22 cellular contexts compared by ENCODE assay signal in the genomic region with DNA sequence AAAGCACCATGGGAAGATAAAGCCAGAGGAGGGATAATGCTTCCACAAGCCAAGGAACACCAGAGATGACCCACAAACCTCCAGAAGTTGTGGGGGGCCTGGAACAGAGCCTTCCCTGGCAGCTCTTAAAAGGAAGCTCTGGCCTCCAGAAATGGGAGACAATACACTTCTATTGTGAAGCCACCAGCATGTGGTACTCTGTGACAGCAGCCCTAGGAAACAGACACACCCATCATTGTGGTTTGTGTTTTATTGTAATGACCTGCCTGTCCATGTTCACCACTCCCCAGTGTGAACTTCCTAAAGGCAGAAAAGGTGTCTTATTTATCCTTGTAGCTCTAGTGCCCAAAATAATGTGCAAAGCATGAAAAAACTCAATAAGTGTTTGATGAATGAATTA.
DNase-seq lines count a peak whose midpoint lies in the region; ATAC-seq and TF ChIP-seq lines count a peak whose summit lies in the region.
"Had no signal": no experiment of that assay in that cellular context is flagged by ENCODE, and none has a peak within 500 bp of the region (broad histone marks: within the 10 kb centered on the region; RNA-seq: fewer than 3 reads in every experiment).

No MANE protein-coding gene starts in this region.

- no TSS peak for BruUV-seq in PC-3 (replicated peaks; lab: Mats Ljungman, UMichigan)

- H2BK15ac ChIP-seq in mesendoderm (replicated peaks; ENCODE audit: low read depth) = no peak overlapping the region

- intact Hi-C loops in CD4-positive, alpha-beta memory T cell (cut with micrococcal nuclease) = no loop called here
- intact Hi-C loops in PC-3 (cut with micrococcal nuclease) = no loop called here

- no peaks in the 10 kb centered on the region for H3K36me3 Mint-ChIP-seq in CD4-positive, alpha-beta memory T cell

- no peaks in the 10 kb centered on the region for H3K9me3 ChIP-seq in CD4-positive, alpha-beta memory T cell (ENCODE audit: control insufficient read depth in 1 of 2, low read length in 2 of 2)
- H3K9me3 ChIP-seq in PC-3 (ENCODE audit: low read length) = no peaks in the 10 kb centered on the region
- H3K9me3 ChIP-seq: BE2C, MG63 had no signal

- peak; percentile 38; the same call in 1 of the 2 replicates for ATAC-seq in PC-3
- no peak for ATAC-seq in GM18868 (IDR thresholded peaks at IDR 0.05; ENCODE audit: unreplicated experiment)

- no peaks in the 10 kb centered on the region for H3F3A ChIP-seq in PC-3 (ENCODE audit: low read length, unreplicated experiment)

- no peaks in the 10 kb centered on the region for H4K20me1 ChIP-seq in PC-3 (ENCODE audit: low read length)

- CTCF ChIA-PET in CD4-positive, alpha-beta memory T cell (lab: Charles Lee; ENCODE audit: partially characterized antibody) = no interaction called here
- CTCF ChIA-PET in PC-3 (lab: Charles Lee) = no interaction called here

- H3K27ac Mint-ChIP-seq in CD4-positive, alpha-beta memory T cell = peak overlapping the region in 1 of 7 donors; percentile 72
- H3K27ac Mint-ChIP-seq: HFFc6 had no signal

- H3K4me2 ChIP-seq in PC-3 (ENCODE audit: low read length) = no peak overlapping the region
- H3K4me2 ChIP-seq in mesendoderm (ENCODE audit: low read length) = no peak overlapping the region
- H3K4me2 ChIP-seq: KMS-11 had no signal

- no peaks in the 10 kb centered on the region for H3K79me1 ChIP-seq in mesendoderm (ENCODE audit: low read length)

- no peak overlapping the region for H2AFZ ChIP-seq in PC-3 (ENCODE audit: low read length)

- H3K36me3 ChIP-seq in CD4-positive, alpha-beta memory T cell (ENCODE audit: insufficient read depth, low read length) = no peaks in the 10 kb centered on the region
- H3K36me3 ChIP-seq in PC-3 (ENCODE audit: low read depth, low read length) (no peaks in the 10 kb centered on the region), mesendoderm (ENCODE audit: control insufficient read depth, insufficient read depth, low read length) (no peaks in the 10 kb centered on the region)
- H3K36me3 ChIP-seq: BE2C, MG63 had no signal

- H3K4me1 ChIP-seq in CD4-positive, alpha-beta memory T cell (ENCODE audit: insufficient read depth, low read length) = peaks cover 26% of the 10 kb centered on the region
- peaks cover 8% of the 10 kb centered on the region; the same call in 1 of the 2 replicates for H3K4me1 ChIP-seq in PC-3 (ENCODE audit: insufficient read depth, low read length)
- H3K4me1 ChIP-seq in mesendoderm (ENCODE audit: control insufficient read depth, low read depth, low read length) = no peaks in the 10 kb centered on the region
- H3K4me1 ChIP-seq: BE2C had no signal

- no peak overlapping the region for H3K18ac ChIP-seq in mesendoderm (ENCODE audit: low read length)

- H3K27ac ChIP-seq in CD4-positive, alpha-beta memory T cell (ENCODE audit: low read depth, low read length) = no peak overlapping the region
- H3K27ac ChIP-seq in PC-3 (ENCODE audit: low read length) (no peak overlapping the region), mesendoderm (ENCODE audit: low read depth, low read length) (no peak overlapping the region)
- H3K27ac ChIP-seq: KMS-11 had no signal

- peaks cover 0 to 8% (median 4%) of the 10 kb centered on the region in 4 donors for H3K4me1 Mint-ChIP-seq in CD4-positive, alpha-beta memory T cell

- H3K9me2 ChIP-seq in PC-3 (replicated peaks; ENCODE audit: low read length) = no peaks in the 10 kb centered on the region

- POLR2A ChIA-PET in CD4-positive, alpha-beta memory T cell (lab: Charles Lee; ENCODE audit: partially characterized antibody) = interaction anchor here (1.5 kb wide), 1 partner anchor 14 kb away, joined by 5 read pairs; no protein-coding TSS in a partner anchor
- POLR2A ChIA-PET in PC-3 (lab: Charles Lee; ENCODE audit: unreplicated experiment) = no interaction called here

- no peak for TF ChIP-seq CTCF in PC-3 (conservative IDR thresholded peaks at IDR 0.05; ENCODE audit: low read depth, low read length)

- no peak overlapping the region for H2BK5ac ChIP-seq in mesendoderm (ENCODE audit: low read length)

- H3K23ac ChIP-seq in mesendoderm (ENCODE audit: low read length) = no peak overlapping the region

- H4K5ac ChIP-seq in mesendoderm (ENCODE audit: low read length) = no peak overlapping the region

- peaks cover 0 to 6% (median 0%) of the 10 kb centered on the region in 8 donors for H3K9me3 Mint-ChIP-seq in CD4-positive, alpha-beta memory T cell
- H3K9me3 Mint-ChIP-seq: HFFc6 had no signal

- H2AK5ac ChIP-seq in mesendoderm (ENCODE audit: low read length) = no peak overlapping the region

- no peak overlapping the region for H4K8ac ChIP-seq in mesendoderm (ENCODE audit: low read depth, low read length)

- no peak overlapping the region for H3K56ac ChIP-seq in mesendoderm (ENCODE audit: low read length)

- DNase-seq in NCI-H146 (lab: John Stamatoyannopoulos, UW) = peak; percentile 38
- no peak for DNase-seq in NCI-H146 treated with DMSO at 0.1 percent for 48 hours (lab: John Stamatoyannopoulos, UW; ENCODE audit: unreplicated experiment)
- peak in 3 of 5 donors; percentile 16 to 22 (median 19) for DNase-seq in CD4-positive, alpha-beta memory T cell
- peak; percentile 15 for DNase-seq in PC-3
- peak; percentile 58 for DNase-seq in medulla oblongata (ENCODE audit: extremely low spot score)
- DNase-seq in stimulated activated CD4-positive, alpha-beta T cell treated with anti-CD3 and anti-CD28 coated beads, Interleukin-1b, Interleukin-23, amount 100 ng/mL, for 48 hours = no peak
- no peak for DNase-seq in mesendoderm
- DNase-seq: 8988T; BE2C; DMS 273 treated with DMSO at 0.1 percent for 48 hours; EL; HFFc6; MG63; NCI-H1092; NCI-H1694; NCI-H226; NCI-H524 treated with DMSO at 0.1 percent for 48 hours; NK-92 treated with Interleukin-12 subunit alpha and Interleukin-12 subunit beta, amount 100 ng/mL, for 24 hours; RPMI8226; SIG-M5 had no signal

- no peak overlapping the region for H3K4ac ChIP-seq in mesendoderm (ENCODE audit: low read depth, low read length)

- H2BK120ac ChIP-seq in mesendoderm (ENCODE audit: low read depth, low read length) = no peak overlapping the region

- no peak overlapping the region for H3K4me3 Mint-ChIP-seq in CD4-positive, alpha-beta memory T cell
- H3K4me3 Mint-ChIP-seq: HFFc6 had no signal

- H3K4me3 ChIP-seq in CD4-positive, alpha-beta memory T cell (ENCODE audit: low read length in 2 of 2) = no peak overlapping the region
- no peak overlapping the region for H3K4me3 ChIP-seq in PC-3 (ENCODE audit: low read length)
- H3K4me3 ChIP-seq in mesendoderm (ENCODE audit: low read length) = no peak overlapping the region
- H3K4me3 ChIP-seq: MG63 had no signal

- H3K9ac ChIP-seq in PC-3 (ENCODE audit: low read length) = no peak overlapping the region
- no peak overlapping the region for H3K9ac ChIP-seq in mesendoderm (ENCODE audit: low read length)
- H3K9ac ChIP-seq: KMS-11 had no signal

- no peaks in the 10 kb centered on the region for H3K27me3 Mint-ChIP-seq in CD4-positive, alpha-beta memory T cell

- H3K79me2 ChIP-seq in PC-3 (ENCODE audit: low read length) (no peaks in the 10 kb centered on the region), mesendoderm (ENCODE audit: control insufficient read depth, insufficient read depth, low read length) (no peaks in the 10 kb centered on the region)

- no peaks in the 10 kb centered on the region for H3K27me3 ChIP-seq in CD4-positive, alpha-beta memory T cell (ENCODE audit: insufficient read depth, low read length)
- H3K27me3 ChIP-seq in PC-3 (ENCODE audit: low read length) = no peaks in the 10 kb centered on the region
- no peaks in the 10 kb centered on the region for H3K27me3 ChIP-seq in mesendoderm (ENCODE audit: insufficient read depth, low read length, poor library complexity)
- H3K27me3 ChIP-seq: BE2C, MG63 had no signal

Comparison
In these comparisons a context has a peak if more than half of its experiments do, and no peak if none do; other contexts are left out.
1. DNase-seq: peak in NCI-H146 (single experiment), CD4-positive, alpha-beta memory T cell (3 of 5), PC-3 (single experiment) and medulla oblongata (single experiment); none in NCI-H146 treated with DMSO at 0.1 percent for 48 hours (single experiment), stimulated activated CD4-positive, alpha-beta T cell treated with anti-CD3 and anti-CD28 coated beads, Interleukin-1b, Interleukin-23, amount 100 ng/mL, for 48 hours (single experiment) and mesendoderm (single experiment).